Comparison of ENCODE assay signal across 8 cellular contexts in genomic region chr3:132730891-132731580, GRCh38. TPM values are rescaled to one million over a fixed set of nuclear protein-coding genes. Genes with fewer than 3 reads are reported as not detected.
DNase-seq lines count a peak whose midpoint lies in the region; ATAC-seq and TF ChIP-seq lines count a peak whose summit lies in the region.

No MANE protein-coding gene starts in this region.

- H3K4me3 ChIP-seq in GM12865 (ENCODE audit: low read depth, low read length) (no peak overlapping the region), fibroblast of villous mesenchyme (ENCODE audit: low read depth, low read length) (no peak overlapping the region)

- peak; percentile 43 for TF ChIP-seq CTCF in GM12865 (IDR thresholded peaks at IDR 0.05; ENCODE audit: insufficient read depth, low read depth, low read length, missing control alignments)
- peak; percentile 59 for TF ChIP-seq CTCF in fibroblast of villous mesenchyme (IDR thresholded peaks at IDR 0.05; ENCODE audit: insufficient read depth, low read depth, low read length)

- ATAC-seq in SK-N-SH treated with all-trans-retinoic acid at 6 μM for 48 hours (peak; percentile 97), sciatic nerve (peak; percentile 76), GM21576 (IDR thresholded peaks at IDR 0.05; ENCODE audit: unreplicated experiment) (no peak), HG02884 (IDR thresholded peaks at IDR 0.05; ENCODE audit: unreplicated experiment) (no peak), GM21723 (IDR thresholded peaks at IDR 0.05; ENCODE audit: unreplicated experiment) (no peak)

- DNase-seq in GM12865 (ENCODE audit: low read depth) (peak; percentile 42), NCI-H1048 (lab: John Stamatoyannopoulos, UW) (peak; percentile 39), fibroblast of villous mesenchyme (ENCODE audit: low read depth) (peak; percentile 55), sciatic nerve (ENCODE audit: low spot score) (no peak)

- intact Hi-C loops in sciatic nerve (cut with DNase I) = no loop called here

TF ChIP-seq in SK-N-SH treated with all-trans-retinoic acid at 6 μM for 48 hours, 23 proteins besides CTCF, POLR2A, EP300 and RAD21:
- TF ChIP-seq PATZ1 (CRISPR knock-in tag; IDR thresholded peaks at IDR 0.05; ENCODE audit: borderline replicate concordance) (no peak), ZNF70 (CRISPR knock-in tag; IDR thresholded peaks at IDR 0.05) (no peak), TCF4 (CRISPR knock-in tag; IDR thresholded peaks at IDR 0.05; ENCODE audit: borderline replicate concordance) (no peak), ZFP3 (CRISPR knock-in tag; IDR thresholded peaks at IDR 0.05) (no peak), TOX (CRISPR knock-in tag; IDR thresholded peaks at IDR 0.05; ENCODE audit: borderline replicate concordance) (no peak), PPARA (CRISPR knock-in tag; IDR thresholded peaks at IDR 0.05; ENCODE audit: borderline replicate concordance) (no peak), ESRRG (CRISPR knock-in tag; IDR thresholded peaks at IDR 0.05) (no peak), ISL1 (CRISPR knock-in tag; IDR thresholded peaks at IDR 0.05) (no peak), RARB (CRISPR knock-in tag; IDR thresholded peaks at IDR 0.05) (no peak), ZNF565 (CRISPR knock-in tag; conservative IDR thresholded peaks at IDR 0.05; ENCODE audit: low read depth) (no peak), GLIS3 (CRISPR knock-in tag; IDR thresholded peaks at IDR 0.05) (no peak), CSDC2 (CRISPR knock-in tag; IDR thresholded peaks at IDR 0.05) (no peak), SNAI2 (CRISPR knock-in tag; IDR thresholded peaks at IDR 0.05) (no peak), ZFP30 (CRISPR knock-in tag; IDR thresholded peaks at IDR 0.05) (no peak), OSR1 (CRISPR knock-in tag; IDR thresholded peaks at IDR 0.05) (no peak), ZC3H10 (CRISPR knock-in tag; IDR thresholded peaks at IDR 0.05) (no peak), TSHZ2 (CRISPR knock-in tag; IDR thresholded peaks at IDR 0.05) (no peak), ARNTL (CRISPR knock-in tag; IDR thresholded peaks at IDR 0.05; ENCODE audit: borderline replicate concordance, low read depth) (no peak)
- TF ChIP-seq, protein P1, sequence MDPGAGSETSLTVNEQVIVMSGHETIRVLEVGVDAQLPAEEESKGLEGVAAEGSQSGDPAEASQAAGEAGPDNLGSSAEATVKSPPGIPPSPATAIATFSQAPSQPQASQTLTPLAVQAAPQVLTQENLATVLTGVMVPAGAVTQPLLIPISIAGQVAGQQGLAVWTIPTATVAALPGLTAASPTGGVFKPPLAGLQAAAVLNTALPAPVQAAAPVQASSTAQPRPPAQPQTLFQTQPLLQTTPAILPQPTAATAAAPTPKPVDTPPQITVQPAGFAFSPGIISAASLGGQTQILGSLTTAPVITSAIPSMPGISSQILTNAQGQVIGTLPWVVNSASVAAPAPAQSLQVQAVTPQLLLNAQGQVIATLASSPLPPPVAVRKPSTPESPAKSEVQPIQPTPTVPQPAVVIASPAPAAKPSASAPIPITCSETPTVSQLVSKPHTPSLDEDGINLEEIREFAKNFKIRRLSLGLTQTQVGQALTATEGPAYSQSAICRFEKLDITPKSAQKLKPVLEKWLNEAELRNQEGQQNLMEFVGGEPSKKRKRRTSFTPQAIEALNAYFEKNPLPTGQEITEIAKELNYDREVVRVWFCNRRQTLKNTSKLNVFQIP (CRISPR knock-in tag; IDR thresholded peaks at IDR 0.05; ENCODE audit: borderline replicate concordance, low read depth) = no peak

RNA-seq across cellular contexts. Expression of gene NPHP3, which starts 8.8 kb away (rescaled TPM):
- total RNA-seq in fibroblast of villous mesenchyme = 36.3 and 37.0 TPM in 2 replicates
- 58.0 TPM for total RNA-seq in sciatic nerve

Comparison
In these comparisons a context has a peak if more than half of its experiments do, and no peak if none do; other contexts are left out.
1. ATAC-seq: peak in SK-N-SH treated with all-trans-retinoic acid at 6 μM for 48 hours (single experiment) and sciatic nerve (single experiment); none in GM21576 (single experiment), HG02884 (single experiment) and GM21723 (single experiment).